8 cellular contexts compared by ENCODE assay signal in the genomic region with DNA sequence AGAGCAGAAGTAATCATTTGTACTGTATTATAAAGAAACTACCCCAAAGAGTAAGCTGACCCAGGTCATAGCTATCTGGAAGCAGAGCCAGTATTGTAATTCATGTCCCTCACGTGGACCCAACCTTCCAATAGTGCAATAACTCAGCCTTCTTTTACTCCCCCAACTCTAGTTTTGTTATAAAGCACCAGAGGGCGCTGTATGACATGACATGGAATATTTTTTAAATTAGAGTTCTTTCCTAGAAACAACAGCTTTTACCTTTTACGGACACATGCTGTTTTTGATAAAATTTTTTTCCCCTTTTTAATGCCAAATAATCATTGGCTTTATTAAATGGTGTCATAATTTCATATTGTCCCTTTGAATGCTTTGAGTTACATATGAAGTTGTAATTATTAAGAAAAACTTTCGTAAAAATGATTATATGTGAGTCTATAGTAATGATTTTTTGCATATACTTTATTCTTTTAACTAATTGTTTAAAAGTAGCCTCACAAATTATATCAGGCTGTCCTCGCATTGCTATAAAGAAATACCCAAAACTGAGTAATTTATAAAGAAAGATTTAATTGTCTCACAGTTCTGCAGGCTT.
DNase-seq lines count a peak whose midpoint lies in the region; ATAC-seq and TF ChIP-seq lines count a peak whose summit lies in the region.

No MANE protein-coding gene starts in this region.

- no peak for TF ChIP-seq CTCF in HEK293 (tag by site-specific recombination; IDR thresholded peaks at IDR 0.05)
- TF ChIP-seq CTCF in left lung (IDR thresholded peaks at IDR 0.05): peak; percentile 51 to 55

- no peaks in the 10 kb centered on the region for H3K9me3 ChIP-seq in HEK293 (ENCODE audit: control insufficient read depth, insufficient read depth, low read depth, low read length)
- no peaks in the 10 kb centered on the region for H3K9me3 ChIP-seq in left lung

- CTCF ChIA-PET in HEK293 (lab: Yijun Ruan, JAX): interaction anchor here (0.5 to 2.6 kb wide), 21 partner anchors 9 to 917 kb away, joined by 3 to 42 read pairs (median 4); no protein-coding TSS in a partner anchor

- peak; percentile 59 for DNase-seq in COLO829 (ENCODE audit: low spot score)
- DNase-seq in NCI-H82 treated with DMSO at 0.1 percent for 48 hours (lab: John Stamatoyannopoulos, UW; ENCODE audit: unreplicated experiment): peak; percentile 0
- DNase-seq in cerebellar cortex (ENCODE audit: low spot score): peak; percentile 80
- no peak for DNase-seq in left lung
- no peak for DNase-seq in GM19238 (ENCODE audit: insufficient read length, low spot score)

- POLR2A ChIA-PET in HEK293 (lab: Yijun Ruan, JAX): no interaction called here

- H3K36me3 ChIP-seq in HEK293 (ENCODE audit: control insufficient read depth in 2 of 2, insufficient read depth in 1 of 2, low read length in 2 of 2): peaks cover 0 to 57% of the 10 kb centered on the region in 2 experiments; a peak in 1 of 3 replicates
- peaks cover 0 to 51% of the 10 kb centered on the region in 2 donors for H3K36me3 ChIP-seq in left lung

- no peaks in the 10 kb centered on the region for H3K4me1 ChIP-seq in HEK293 (ENCODE audit: control insufficient read depth, insufficient read depth, low read length)
- no peaks in the 10 kb centered on the region for H3K4me1 ChIP-seq in left lung

- no peak overlapping the region for H3K27ac ChIP-seq in HEK293 (ENCODE audit: extremely low read depth, low read depth, low read length)
- no peak overlapping the region for H3K27ac ChIP-seq in left lung

- intact Hi-C loops in left lung (cut with DNase I): loop anchor here in 1 of 2 donors (5.0 kb wide), 1 partner anchor 111 kb away; no protein-coding TSS in a partner anchor

- ATAC-seq in left lung (peak; percentile 82), HG02759 (IDR thresholded peaks at IDR 0.05; ENCODE audit: unreplicated experiment) (no peak), HG02763 (IDR thresholded peaks at IDR 0.05; ENCODE audit: unreplicated experiment) (no peak)

- H3K27me3 ChIP-seq in left lung: no peaks in the 10 kb centered on the region

- H3K4me3 ChIP-seq in HEK293 (ENCODE audit: low read depth, low read length) (no peak overlapping the region), left lung (no peak overlapping the region)

TF ChIP-seq in HEK293, 187 proteins besides CTCF, POLR2A, EP300 and RAD21:
- TF ChIP-seq ZNF391 (tag by site-specific recombination; IDR thresholded peaks at IDR 0.05; ENCODE audit: borderline replicate concordance, low read depth) (no peak), ZNF350 (tag by site-specific recombination; IDR thresholded peaks at IDR 0.05) (no peak), GFI1B (tag by site-specific recombination; IDR thresholded peaks at IDR 0.05) (no peak), ZNF654 (tag by site-specific recombination; IDR thresholded peaks at IDR 0.05; ENCODE audit: low read depth) (peak; percentile 41), ZNF394 (tag by site-specific recombination; IDR thresholded peaks at IDR 0.05; ENCODE audit: borderline replicate concordance) (no peak)

Comparison
In these comparisons a context has a peak if more than half of its experiments do, and no peak if none do; other contexts are left out.
1. DNase-seq: peak in COLO829 (single experiment), NCI-H82 treated with DMSO at 0.1 percent for 48 hours (single experiment) and cerebellar cortex (single experiment); none in left lung (0 of 2) and GM19238 (single experiment).